In the genomic region with DNA sequence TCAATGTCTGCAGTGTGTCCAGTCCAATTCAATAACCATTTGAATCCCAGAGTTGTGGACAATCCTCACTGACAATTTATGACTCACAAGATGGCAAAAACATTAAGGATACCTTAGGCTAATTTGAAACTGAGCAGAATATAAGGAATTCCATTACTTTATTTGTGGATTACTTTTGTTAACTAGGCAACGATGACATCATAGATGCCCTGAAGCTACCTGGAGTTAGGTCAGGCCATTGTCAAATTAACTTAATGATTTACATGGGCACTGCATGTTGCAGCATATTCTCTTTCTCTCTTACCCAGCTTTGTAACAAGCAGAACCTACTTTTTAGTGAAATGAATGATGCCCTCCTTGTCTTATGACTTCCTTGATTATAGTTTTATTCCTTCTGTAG, we compare ENCODE assay signal across 19 cellular contexts.
A peak's percentile ranks its signal among the peaks of the same experiment; 100 is the strongest.
DNase-seq lines count a peak whose midpoint lies in the region; TF ChIP-seq lines count a peak whose summit lies in the region.
"Had no signal": no experiment of that assay in that cellular context is flagged by ENCODE, and none has a peak within 500 bp of the region (broad histone marks: within the 10 kb centered on the region; RNA-seq: fewer than 3 reads in every experiment).

No MANE protein-coding gene starts in this region.

- H4K5ac ChIP-seq in mesendoderm (ENCODE audit: low read length): no peak overlapping the region

- no peak overlapping the region for H3K9ac ChIP-seq in mesendoderm (ENCODE audit: low read length)

- no peak overlapping the region for H3K4me2 ChIP-seq in mesendoderm (ENCODE audit: low read length)

- H3K27ac ChIP-seq in mesendoderm (ENCODE audit: low read depth, low read length): no peak overlapping the region
- H3K27ac ChIP-seq in tibial artery: no peak overlapping the region

- no peaks in the 10 kb centered on the region for H3K79me1 ChIP-seq in mesendoderm (ENCODE audit: low read length)

- CTCF ChIA-PET in HEK293T (lab: Yijun Ruan, JAX): no interaction called here

- POLR2A ChIA-PET in HEK293T (lab: Yijun Ruan, JAX): no interaction called here

- H3K4me3 ChIP-seq in epithelial cell of proximal tubule (ENCODE audit: low read depth, low read length): no peak overlapping the region
- H3K4me3 ChIP-seq in mesendoderm (ENCODE audit: low read length): no peak overlapping the region
- H3K4me3 ChIP-seq in tibial artery: no peak overlapping the region
- H3K4me3 ChIP-seq: HAP-1 had no signal

- no peak overlapping the region for H3K4ac ChIP-seq in mesendoderm (ENCODE audit: low read depth, low read length)

- H3K27me3 ChIP-seq in mesendoderm (ENCODE audit: insufficient read depth, low read length, poor library complexity) (no peaks in the 10 kb centered on the region), tibial artery (no peaks in the 10 kb centered on the region)

- no peak overlapping the region for H3K23ac ChIP-seq in mesendoderm (ENCODE audit: low read length)

- TF ChIP-seq CTCF in epithelial cell of proximal tubule (conservative IDR thresholded peaks at IDR 0.05; ENCODE audit: low read depth, low read length): no peak
- no peak for TF ChIP-seq CTCF in tibial artery (IDR thresholded peaks at IDR 0.05)

- H3K4me1 ChIP-seq in mesendoderm (ENCODE audit: control insufficient read depth, low read depth, low read length) (no peaks in the 10 kb centered on the region), tibial artery (no peaks in the 10 kb centered on the region)

- intact Hi-C loops in head of caudate nucleus (cut with DNase I): no loop called here
- intact Hi-C loops in tibial artery (cut with DNase I; ENCODE audit: low total_unique reads): no loop called here

- H3K9me3 ChIP-seq in tibial artery: no peaks in the 10 kb centered on the region
- H3K9me3 ChIP-seq: HAP-1 had no signal

- no peak overlapping the region for H2BK15ac ChIP-seq in mesendoderm (replicated peaks; ENCODE audit: low read depth)

- no peak overlapping the region for H2AK5ac ChIP-seq in mesendoderm (ENCODE audit: low read length)

- DNase-seq in HEK293T (ENCODE audit: extremely low spot score) (no peak), RPMI7951 (ENCODE audit: low read depth) (peak; percentile 49), epithelial cell of proximal tubule (ENCODE audit: low read depth) (peak; percentile 50), mesendoderm (peak; percentile 42), head of caudate nucleus (no peak), tibial artery (no peak)
- no peak for DNase-seq in stimulated activated CD4-positive, alpha-beta T cell treated with anti-CD3 and anti-CD28 coated beads, Interleukin-4, amount 100 ng/mL, for 1 hour
- DNase-seq: ACHN; C1 segment of cervical spinal cord; CD8-positive, alpha-beta memory T cell; KBM-7; MV-4-11; NCI-H1417; NCI-H187; NCI-H2107; NCI-H510A; NCI-H774; RPMI8226 had no signal

- no peak overlapping the region for H4K8ac ChIP-seq in mesendoderm (ENCODE audit: low read depth, low read length)

- no peak overlapping the region for H2BK5ac ChIP-seq in mesendoderm (ENCODE audit: low read length)

- no peak overlapping the region for H3K56ac ChIP-seq in mesendoderm (ENCODE audit: low read length)

- no peak overlapping the region for H2BK120ac ChIP-seq in mesendoderm (ENCODE audit: low read depth, low read length)

- no peaks in the 10 kb centered on the region for H3K79me2 ChIP-seq in mesendoderm (ENCODE audit: control insufficient read depth, insufficient read depth, low read length)

- no peak overlapping the region for H3K18ac ChIP-seq in mesendoderm (ENCODE audit: low read length)

- no CpG with 5 or more reads among the region's 1 CpG for WGBS in mesendoderm (ENCODE audit: extremely low coverage, insufficient coverage, low lambda C conversion rate)

- H3K36me3 ChIP-seq in mesendoderm (ENCODE audit: control insufficient read depth, insufficient read depth, low read length): no peaks in the 10 kb centered on the region
- peaks cover 12 to 33% (median 12%) of the 10 kb centered on the region in 3 donors for H3K36me3 ChIP-seq in tibial artery

TF ChIP-seq in HEK293T, 16 proteins besides CTCF, POLR2A, EP300 and RAD21:
- TF ChIP-seq PKNOX1 (IDR thresholded peaks at IDR 0.05): peak; percentile 31; the same call in 1 of the 2 replicates
- no peak for TF ChIP-seq FOXA1 (IDR thresholded peaks at IDR 0.05)

Comparison
In these comparisons a context has a peak if more than half of its experiments do, and no peak if none do; other contexts are left out.
1. DNase-seq: peak in RPMI7951 (single experiment), epithelial cell of proximal tubule (single experiment) and mesendoderm (single experiment); none in HEK293T (single experiment), stimulated activated CD4-positive, alpha-beta T cell treated with anti-CD3 and anti-CD28 coated beads, Interleukin-4, amount 100 ng/mL, for 1 hour (single experiment), head of caudate nucleus (0 of 42) and tibial artery (0 of 2).